In the genomic region with DNA sequence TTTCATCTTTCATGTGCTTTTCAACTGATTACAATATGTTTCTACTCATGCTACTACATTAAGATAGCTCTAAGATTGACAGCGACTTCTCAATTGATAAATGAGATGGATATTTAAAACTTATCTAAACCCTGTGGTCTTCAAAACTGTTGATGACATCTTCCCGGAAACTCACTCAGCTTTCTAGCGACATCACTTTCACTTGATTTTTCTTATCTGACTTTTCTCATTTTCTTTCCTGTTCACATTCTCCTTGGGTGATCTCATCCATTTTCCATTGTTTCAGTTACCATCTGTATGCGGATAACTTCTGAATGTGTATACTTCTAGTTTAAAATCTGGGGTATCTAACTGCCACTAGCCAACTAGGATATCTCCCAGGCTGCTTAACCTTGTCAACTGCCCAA, we compare ENCODE assay signal across 9 cellular contexts. TPM values are rescaled to one million over a fixed set of nuclear protein-coding genes. Genes with fewer than 3 reads are reported as not detected.
A peak's percentile ranks its signal among the peaks of the same experiment; 100 is the strongest.
DNase-seq lines count a peak whose midpoint lies in the region; ATAC-seq, FAIRE-seq and TF ChIP-seq lines count a peak whose summit lies in the region.
"Had no signal": no experiment of that assay in that cellular context is flagged by ENCODE, and none has a peak within 500 bp of the region (broad histone marks: within the 10 kb centered on the region; RNA-seq: fewer than 3 reads in every experiment).

No MANE protein-coding gene starts in this region.

- intact Hi-C loops in activated T-helper 2 cell treated with anti-CD3 and anti-CD28 coated beads, Interferon-gamma antibody, Interleukin-2, Interleukin-4, amounts not matched to agents 10 μg/mL and 5 μg/mL and 100 μg/mL, durations not matched to agents 14 hours and 24 hours and 36 hours (cut with micrococcal nuclease) = no loop called here

- TF ChIP-seq CTCF in A549 (IDR thresholded peaks at IDR 0.05) = no peak
- TF ChIP-seq CTCF in hepatocyte (IDR thresholded peaks at IDR 0.05; ENCODE audit: poor library complexity) = no peak
- no peak for TF ChIP-seq CTCF in GM20000 (IDR thresholded peaks at IDR 0.05; ENCODE audit: extremely low read depth, missing control alignments)

- H3K36me3 ChIP-seq in hepatocyte (replicated peaks; ENCODE audit: insufficient read depth, low read depth) = no peaks in the 10 kb centered on the region

- no peak for DNase-seq in A549 (ENCODE audit: low read depth in 1 of 2, low spot score in 1 of 2)
- DNase-seq in HTR-8/SVneo (ENCODE audit: insufficient read length, low spot score) = peak; percentile 6
- no peak for DNase-seq in activated T-helper 2 cell treated with anti-CD3 and anti-CD28 coated beads, Interferon-gamma antibody, Interleukin-2, Interleukin-4, amounts not matched to agents 10 μg/mL and 5 μg/mL and 100 μg/mL, durations not matched to agents 14 hours and 24 hours and 36 hours (ENCODE audit: low spot score)
- no peak for DNase-seq in hepatocyte (ENCODE audit: low spot score)
- DNase-seq in NCI-H2171 (lab: John Stamatoyannopoulos, UW) = no peak
- no peak for DNase-seq in NCI-H128 (lab: John Stamatoyannopoulos, UW; ENCODE audit: unreplicated experiment)
- no peak for DNase-seq in GM12892 (ENCODE audit: insufficient read length)
- DNase-seq in GM20000 (ENCODE audit: low spot score) = no peak

- peaks cover 62% of the 10 kb centered on the region for H3K36me3 Mint-ChIP-seq in activated T-helper 2 cell treated with anti-CD3 and anti-CD28 coated beads, Interferon-gamma antibody, Interleukin-2, Interleukin-4, amounts not matched to agents 10 μg/mL and 5 μg/mL and 100 μg/mL, durations not matched to agents 14 hours and 24 hours and 36 hours (ENCODE audit: low read depth)

- H4K20me1 ChIP-seq in hepatocyte (ENCODE audit: insufficient read depth, poor library complexity, severe bottlenecking) = peaks cover 62% of the 10 kb centered on the region

- no peak for ATAC-seq in A549

- FAIRE-seq in A549 (lab: Jason Lieb, UNC) (no peak), HTR-8/SVneo (lab: Jason Lieb, UNC) (no peak), GM12892 (lab: Jason Lieb, UNC) (no peak)

- TF ChIP-seq POLR2A in A549 (IDR thresholded peaks at IDR 0.05; ENCODE audit: low read length) = no peak
- TF ChIP-seq POLR2A in GM12892 (IDR thresholded peaks at IDR 0.05; ENCODE audit: low read depth, low read length) = no peak

- H3K27ac ChIP-seq in A549 = no peak overlapping the region
- no peak overlapping the region for H3K27ac ChIP-seq in hepatocyte

- no peaks in the 10 kb centered on the region for H3K9me3 Mint-ChIP-seq in activated T-helper 2 cell treated with anti-CD3 and anti-CD28 coated beads, Interferon-gamma antibody, Interleukin-2, Interleukin-4, amounts not matched to agents 10 μg/mL and 5 μg/mL and 100 μg/mL, durations not matched to agents 14 hours and 24 hours and 36 hours
- H3K9me3 Mint-ChIP-seq: CD14-positive monocyte had no signal

- H3K4me1 Mint-ChIP-seq in activated T-helper 2 cell treated with anti-CD3 and anti-CD28 coated beads, Interferon-gamma antibody, Interleukin-2, Interleukin-4, amounts not matched to agents 10 μg/mL and 5 μg/mL and 100 μg/mL, durations not matched to agents 14 hours and 24 hours and 36 hours (ENCODE audit: low read depth) = peaks cover 34% of the 10 kb centered on the region

- peak overlapping the region; percentile 86; the same call in 2 of the 3 replicates for H3K4me2 ChIP-seq in A549
- peak overlapping the region; percentile 69 for H3K4me2 ChIP-seq in hepatocyte

- peak overlapping the region; percentile 100 for H3K4me3 Mint-ChIP-seq in activated T-helper 2 cell treated with anti-CD3 and anti-CD28 coated beads, Interferon-gamma antibody, Interleukin-2, Interleukin-4, amounts not matched to agents 10 μg/mL and 5 μg/mL and 100 μg/mL, durations not matched to agents 14 hours and 24 hours and 36 hours (ENCODE audit: low read depth)
- H3K4me3 Mint-ChIP-seq: CD14-positive monocyte had no signal

- H3K9me3 ChIP-seq in A549 (no peaks in the 10 kb centered on the region), hepatocyte (ENCODE audit: low read depth) (no peaks in the 10 kb centered on the region)

- H3K4me3 ChIP-seq in A549 (no peak overlapping the region), hepatocyte (no peak overlapping the region)

- H3K4me1 ChIP-seq in A549 (peaks cover 20% of the 10 kb centered on the region), hepatocyte (ENCODE audit: insufficient read depth) (peaks cover 10% of the 10 kb centered on the region)

- H3K27me3 ChIP-seq in hepatocyte = no peaks in the 10 kb centered on the region

- H2AFZ ChIP-seq in hepatocyte = no peak overlapping the region

- H3K79me2 ChIP-seq in hepatocyte = peaks cover 79% of the 10 kb centered on the region

- CTCF ChIA-PET in A549 (lab: Yijun Ruan, JAX) = no interaction called here

- H3K27me3 Mint-ChIP-seq in activated T-helper 2 cell treated with anti-CD3 and anti-CD28 coated beads, Interferon-gamma antibody, Interleukin-2, Interleukin-4, amounts not matched to agents 10 μg/mL and 5 μg/mL and 100 μg/mL, durations not matched to agents 14 hours and 24 hours and 36 hours (ENCODE audit: low read depth) = no peaks in the 10 kb centered on the region

- H3K27ac Mint-ChIP-seq in activated T-helper 2 cell treated with anti-CD3 and anti-CD28 coated beads, Interferon-gamma antibody, Interleukin-2, Interleukin-4, amounts not matched to agents 10 μg/mL and 5 μg/mL and 100 μg/mL, durations not matched to agents 14 hours and 24 hours and 36 hours = peak overlapping the region; percentile 60

- POLR2A ChIA-PET in A549 (lab: Yijun Ruan, JAX) = no interaction called here

- no peak for TF ChIP-seq RAD21 in A549 (conservative IDR thresholded peaks at IDR 0.05 in 1 of 2, IDR thresholded peaks at IDR 0.05 in 1 of 2)

- no peaks in the 10 kb centered on the region for H3K9me2 ChIP-seq in hepatocyte (replicated peaks; ENCODE audit: insufficient read depth)

- no peak for TF ChIP-seq EP300 in A549 (IDR thresholded peaks at IDR 0.05)

- WGBS in A549 (ENCODE audit: missing lambda C conversion rate) = 88% methylated on average over 4 of the region's 4 CpGs
- 77% methylated on average over 4 of the region's 4 CpGs for WGBS in hepatocyte (ENCODE audit: low lambda C conversion rate, missing lambda C conversion rate)

TF ChIP-seq in A549, 52 proteins besides CTCF, POLR2A, EP300 and RAD21 (continues in another document):
- TF ChIP-seq, protein P1, sequence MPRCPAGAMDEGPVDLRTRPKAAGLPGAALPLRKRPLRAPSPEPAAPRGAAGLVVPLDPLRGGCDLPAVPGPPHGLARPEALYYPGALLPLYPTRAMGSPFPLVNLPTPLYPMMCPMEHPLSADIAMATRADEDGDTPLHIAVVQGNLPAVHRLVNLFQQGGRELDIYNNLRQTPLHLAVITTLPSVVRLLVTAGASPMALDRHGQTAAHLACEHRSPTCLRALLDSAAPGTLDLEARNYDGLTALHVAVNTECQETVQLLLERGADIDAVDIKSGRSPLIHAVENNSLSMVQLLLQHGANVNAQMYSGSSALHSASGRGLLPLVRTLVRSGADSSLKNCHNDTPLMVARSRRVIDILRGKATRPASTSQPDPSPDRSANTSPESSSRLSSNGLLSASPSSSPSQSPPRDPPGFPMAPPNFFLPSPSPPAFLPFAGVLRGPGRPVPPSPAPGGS (IDR thresholded peaks at IDR 0.05) = no peak
- no peak for TF ChIP-seq HDAC2 (IDR thresholded peaks at IDR 0.05)
- TF ChIP-seq EHF (CRISPR knock-in tag; IDR thresholded peaks at IDR 0.05) = no peak
- TF ChIP-seq MYC (IDR thresholded peaks at IDR 0.05; ENCODE audit: borderline replicate concordance, low read length) = no peak
- TF ChIP-seq KDM5A (IDR thresholded peaks at IDR 0.05) = no peak
- no peak for TF ChIP-seq MAZ (IDR thresholded peaks at IDR 0.05; ENCODE audit: borderline replicate concordance, low read depth, low read length)
- no peak for TF ChIP-seq CBX2 (IDR thresholded peaks at IDR 0.05; ENCODE audit: borderline replicate concordance, low read depth)
- no peak for TF ChIP-seq BHLHE40 (IDR thresholded peaks at IDR 0.05; ENCODE audit: low read depth, low read length)
- no peak for TF ChIP-seq FOXS1 (CRISPR knock-in tag; IDR thresholded peaks at IDR 0.05)
- TF ChIP-seq, protein P2, sequence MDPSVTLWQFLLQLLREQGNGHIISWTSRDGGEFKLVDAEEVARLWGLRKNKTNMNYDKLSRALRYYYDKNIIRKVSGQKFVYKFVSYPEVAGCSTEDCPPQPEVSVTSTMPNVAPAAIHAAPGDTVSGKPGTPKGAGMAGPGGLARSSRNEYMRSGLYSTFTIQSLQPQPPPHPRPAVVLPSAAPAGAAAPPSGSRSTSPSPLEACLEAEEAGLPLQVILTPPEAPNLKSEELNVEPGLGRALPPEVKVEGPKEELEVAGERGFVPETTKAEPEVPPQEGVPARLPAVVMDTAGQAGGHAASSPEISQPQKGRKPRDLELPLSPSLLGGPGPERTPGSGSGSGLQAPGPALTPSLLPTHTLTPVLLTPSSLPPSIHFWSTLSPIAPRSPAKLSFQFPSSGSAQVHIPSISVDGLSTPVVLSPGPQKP (IDR thresholded peaks at IDR 0.05; ENCODE audit: low read depth, low read length) = no peak
- no peak for TF ChIP-seq PHF8 (IDR thresholded peaks at IDR 0.05; ENCODE audit: borderline replicate concordance, low read depth)
- no peak for TF ChIP-seq CHD2 (IDR thresholded peaks at IDR 0.05; ENCODE audit: low read length, partially characterized antibody)

RNA-seq across cellular contexts. Expression of a gene that starts 3.1 kb away (rescaled TPM):
- 113 and 138 TPM in 2 replicates for polyA plus RNA-seq in A549 (2011; rRNA removed)
- polyA plus RNA-seq in A549 (2012; cell fraction: cytosol; rRNA removed) = 34.1 and 34.6 TPM in 2 replicates
- 31.1 and 48.5 TPM in 2 replicates for polyA plus RNA-seq in A549 (2012; cell fraction: nucleus; rRNA removed)
- polyA plus RNA-seq in A549 (2017; fragmentation: RNase III; extraction: RNeasy Plus Mini Kit Qiagen cat#74134 plus additional on column Dnase treatment) = 82.2 to 84.9 TPM (median 83.5 TPM) in 3 replicates
- 41.5 and 45.5 TPM in 2 replicates for polyA minus RNA-seq in A549 (2011; rRNA and poly(A)+ RNA removed)
- total RNA-seq in activated T-helper 2 cell treated with anti-CD3 and anti-CD28 coated beads, Interferon-gamma antibody, Interleukin-2, Interleukin-4, amounts not matched to agents 10 μg/mL and 5 μg/mL and 100 μg/mL, durations not matched to agents 14 hours and 24 hours and 36 hours = 153 and 155 TPM in 2 replicates
- 110 and 119 TPM in 2 replicates for total RNA-seq in hepatocyte
- polyA plus RNA-seq in hepatocyte = 43.1 and 52.4 TPM in 2 replicates
- polyA plus RNA-seq in GM12892 (2012; ENCODE audit: missing spikeins) = 64.4 TPM

RNA-seq across cellular contexts. Expression of a gene that starts 4.4 kb away (rescaled TPM):
- polyA plus RNA-seq in A549 (2011; rRNA removed) (13.8 and 15.0 TPM in 2 replicates), A549 (2017; fragmentation: RNase III; extraction: RNeasy Plus Mini Kit Qiagen cat#74134 plus additional on column Dnase treatment) (11.3 to 12.7 TPM (median 12.4 TPM) in 3 replicates), hepatocyte (9.8 and 10.1 TPM in 2 replicates)
- 12.1 and 16.2 TPM in 2 replicates for polyA plus RNA-seq in A549 (2012; cell fraction: cytosol; rRNA removed)
- polyA plus RNA-seq in A549 (2012; cell fraction: nucleus; rRNA removed) = 14.3 and 21.5 TPM in 2 replicates
- polyA minus RNA-seq in A549 (2011; rRNA and poly(A)+ RNA removed) = 6.4 and 6.5 TPM in 2 replicates
- 16.5 and 18.1 TPM in 2 replicates for total RNA-seq in activated T-helper 2 cell treated with anti-CD3 and anti-CD28 coated beads, Interferon-gamma antibody, Interleukin-2, Interleukin-4, amounts not matched to agents 10 μg/mL and 5 μg/mL and 100 μg/mL, durations not matched to agents 14 hours and 24 hours and 36 hours
- total RNA-seq in hepatocyte = 17.9 and 18.2 TPM in 2 replicates
- 12.8 TPM for polyA plus RNA-seq in GM12892 (2012; ENCODE audit: missing spikeins)
